19 cellular contexts compared by ENCODE assay signal in genomic region chr14:50308363-50308762, GRCh38.
DNase-seq lines count a peak whose midpoint lies in the region; ATAC-seq and TF ChIP-seq lines count a peak whose summit lies in the region.
"Had no signal": no experiment of that assay in that cellular context is flagged by ENCODE, and none has a peak within 500 bp of the region (broad histone marks: within the 10 kb centered on the region; RNA-seq: fewer than 3 reads in every experiment).

No MANE protein-coding gene starts in this region.

- no peaks in the 10 kb centered on the region for H3F3A ChIP-seq in Loucy (ENCODE audit: low read depth)

- DNase-seq in EH (ENCODE audit: low read depth) (peak; percentile 13), astrocyte of the spinal cord (ENCODE audit: low read depth, low spot score) (peak; percentile 8), kidney tubule cell (ENCODE audit: low spot score) (peak; percentile 16), GM10266 (ENCODE audit: extremely low spot score) (no peak), NCI-H1092 (lab: John Stamatoyannopoulos, UW) (no peak), NCI-H1930 (lab: John Stamatoyannopoulos, UW) (no peak)
- DNase-seq: Calu3; CD4-positive, alpha-beta memory T cell; DMS79; GF-D8; H9; NCI-H1048; NCI-H146; NCI-H2081 treated with DMSO at 0.1 percent for 48 hours; NCI-H2227 treated with DMSO at 0.1 percent for 48 hours; NCI-H526 treated with DMSO at 0.1 percent for 48 hours; SJCRH30 had no signal

- no peaks in the 10 kb centered on the region for H3K27me3 ChIP-seq in Loucy (ENCODE audit: insufficient read depth, low read length, poor library complexity, severe bottlenecking)
- H3K27me3 ChIP-seq: SJCRH30 had no signal

- no peak overlapping the region for H3K4me3 ChIP-seq in Loucy (ENCODE audit: low read length, poor library complexity, severe bottlenecking)
- no peak overlapping the region for H3K4me3 ChIP-seq in astrocyte of the spinal cord (ENCODE audit: low read depth, low read length)
- H3K4me3 ChIP-seq: SJCRH30 had no signal

- no peaks in the 10 kb centered on the region for H3K9me2 ChIP-seq in Loucy (replicated peaks; ENCODE audit: low read depth, low read length)

- H3K4me2 ChIP-seq in Loucy (ENCODE audit: low read depth, low read length, poor library complexity, severe bottlenecking), result peak overlapping the region; percentile 98

- peaks cover 3% of the 10 kb centered on the region for H4K20me1 ChIP-seq in Loucy (ENCODE audit: insufficient read depth, low read length, poor library complexity, severe bottlenecking)

- peak overlapping the region; percentile 5 for H3K9ac ChIP-seq in Loucy (ENCODE audit: low read depth, low read length, poor library complexity, severe bottlenecking)

- in situ Hi-C loops in astrocyte of the spinal cord (cut with HindIII; ENCODE audit: low sequenced_read_pairs), result no loop called here

- H3K36me3 ChIP-seq in Loucy (ENCODE audit: insufficient read depth, low read length), result no peaks in the 10 kb centered on the region
- H3K36me3 ChIP-seq: SJCRH30 had no signal

- peaks cover 50% of the 10 kb centered on the region for H3K79me2 ChIP-seq in Loucy (ENCODE audit: insufficient read depth, low read length)

- no peaks in the 10 kb centered on the region for H3K9me3 ChIP-seq in Loucy (ENCODE audit: insufficient read depth, low read depth, low read length)
- H3K9me3 ChIP-seq: SJCRH30 had no signal

- TF ChIP-seq CTCF in Loucy (conservative IDR thresholded peaks at IDR 0.05; ENCODE audit: low read length) (no peak), astrocyte of the spinal cord (IDR thresholded peaks at IDR 0.05; ENCODE audit: low read depth, low read length) (no peak), GM10266 (IDR thresholded peaks at IDR 0.05; ENCODE audit: control insufficient read depth, insufficient read depth, low read depth, missing control alignments) (no peak)

- peaks cover 43% of the 10 kb centered on the region for H3K4me1 ChIP-seq in Loucy (ENCODE audit: insufficient read depth, low read length, poor library complexity, severe bottlenecking)

- no peak overlapping the region for H2AFZ ChIP-seq in Loucy (ENCODE audit: low read length)

- ATAC-seq in GM18520 (IDR thresholded peaks at IDR 0.05; ENCODE audit: unreplicated experiment), result no peak

Comparison
In these comparisons a context has a peak if more than half of its experiments do, and no peak if none do; other contexts are left out.
1. DNase-seq: peak in EH (single experiment), astrocyte of the spinal cord (single experiment) and kidney tubule cell (single experiment); none in GM10266 (single experiment), NCI-H1092 (single experiment) and NCI-H1930 (0 of 2).